ENCODE assay signal across 23 cellular contexts in genomic region chr1:202562443-202563060, GRCh38.
DNase-seq lines count a peak whose midpoint lies in the region; ATAC-seq, FAIRE-seq and TF ChIP-seq lines count a peak whose summit lies in the region.
"Had no signal": no experiment of that assay in that cellular context is flagged by ENCODE, and none has a peak within 500 bp of the region (broad histone marks: within the 10 kb centered on the region; RNA-seq: fewer than 3 reads in every experiment).

No MANE protein-coding gene starts in this region.

- no peak for TF ChIP-seq POLR2A in suprapubic skin (IDR thresholded peaks at IDR 0.05)

- 53 to 54% methylated on average over 13 of the region's 13 CpGs for WGBS in GM23248 (ENCODE audit: low coverage in 1 of 2, low lambda C conversion rate in 2 of 2, missing lambda C conversion rate in 2 of 2), 2 experiments
- WGBS in mesendoderm (ENCODE audit: extremely low coverage, insufficient coverage, low lambda C conversion rate): no CpG with 5 or more reads among the region's 13 CpGs
- 49% methylated on average over 13 of the region's 13 CpGs for WGBS in suprapubic skin

- H3K27me3 ChIP-seq in GM23248 (replicated peaks; ENCODE audit: insufficient read depth) (no peaks in the 10 kb centered on the region), astrocyte (ENCODE audit: insufficient read depth, low read length) (no peaks in the 10 kb centered on the region), mesendoderm (ENCODE audit: insufficient read depth, low read length, poor library complexity) (no peaks in the 10 kb centered on the region), suprapubic skin (no peaks in the 10 kb centered on the region)
- H3K27me3 ChIP-seq: body of pancreas, hepatocyte had no signal

- H3K4me1 ChIP-seq in GM23248 (ENCODE audit: insufficient read depth) (peaks cover 13% of the 10 kb centered on the region), astrocyte (ENCODE audit: insufficient read depth, low read length) (peaks cover 8% of the 10 kb centered on the region), mesendoderm (ENCODE audit: control insufficient read depth, low read depth, low read length) (peaks cover 4% of the 10 kb centered on the region), suprapubic skin (peaks cover 40% of the 10 kb centered on the region)
- H3K4me1 ChIP-seq: body of pancreas had no signal

- H3K9ac ChIP-seq in GM23248: no peak overlapping the region
- no peak overlapping the region for H3K9ac ChIP-seq in astrocyte (ENCODE audit: low read length)
- H3K9ac ChIP-seq in mesendoderm (ENCODE audit: low read length): no peak overlapping the region

- no peak overlapping the region; the same call in 1 of the 2 replicates for H2AFZ ChIP-seq in GM23248
- no peak overlapping the region for H2AFZ ChIP-seq in astrocyte (ENCODE audit: low read depth, low read length)
- H2AFZ ChIP-seq: hepatocyte had no signal

- no peak overlapping the region for H3K23ac ChIP-seq in mesendoderm (ENCODE audit: low read length)

- no peak for TF ChIP-seq EP300 in suprapubic skin (IDR thresholded peaks at IDR 0.05)

- no peak for ATAC-seq in GM21723 (IDR thresholded peaks at IDR 0.05; ENCODE audit: unreplicated experiment)
- no peak for ATAC-seq in HG03439 (IDR thresholded peaks at IDR 0.05; ENCODE audit: unreplicated experiment)
- no peak for ATAC-seq in HG02588 (IDR thresholded peaks at IDR 0.05; ENCODE audit: unreplicated experiment)
- ATAC-seq: body of pancreas; HepG2; stimulated activated naive CD8-positive, alpha-beta T cell treated with anti-CD3 and anti-CD28 coated beads, Interleukin-15, Interleukin-2, amounts not matched to agents 100 U/mL and 50 U/mL, for 24 hours had no signal

- H3K9me3 ChIP-seq in GM23248 (ENCODE audit: low read depth): no peaks in the 10 kb centered on the region
- H3K9me3 ChIP-seq in astrocyte (ENCODE audit: insufficient read depth, low read depth, low read length): no peaks in the 10 kb centered on the region
- H3K9me3 ChIP-seq in suprapubic skin: no peaks in the 10 kb centered on the region
- H3K9me3 ChIP-seq: body of pancreas had no signal

- DNase-seq in GM23248 (peak; percentile 34), astrocyte (ENCODE audit: low read depth) (peak; percentile 60), mesendoderm (no peak), suprapubic skin (ENCODE audit: low spot score in 2 of 2) (no peak)
- no peak for DNase-seq in stimulated activated CD4-positive, alpha-beta T cell treated with anti-CD3 and anti-CD28 coated beads, Interleukin-12 subunit alpha, Interleukin-12 subunit beta, amount 100 ng/mL, for 4 hours
- DNase-seq: activated CD4-positive, CD25-positive, alpha-beta regulatory T cell; activated naive CD4-positive, alpha-beta T cell treated with anti-CD3 and anti-CD28 coated beads, Interleukin-2, amount 10 ng/mL, durations not matched to agents 7 days and 5 days; activated T-cell treated with anti-CD3 and anti-CD28 coated beads, Interleukin-2, amount 50 U/mL, for 24 hours; body of pancreas; cortex of kidney; foreskin fibroblast; NCI-H1436; NCI-H2171 treated with DMSO at 0.1 percent for 48 hours; NCI-H526; stimulated activated naive CD8-positive, alpha-beta T cell treated with anti-CD3 and anti-CD28 coated beads, Interleukin-15, Interleukin-2, amounts not matched to agents 100 U/mL and 50 U/mL, for 24 hours; T1000 had no signal

- no peak overlapping the region for H3K56ac ChIP-seq in mesendoderm (ENCODE audit: low read length)

- H2AK5ac ChIP-seq in mesendoderm (ENCODE audit: low read length): no peak overlapping the region

- no peak overlapping the region for H4K8ac ChIP-seq in mesendoderm (ENCODE audit: low read depth, low read length)

- no peaks in the 10 kb centered on the region for H3K27me3 Mint-ChIP-seq in astrocyte (ENCODE audit: low read depth, unreplicated experiment)
- H3K27me3 Mint-ChIP-seq: activated naive CD4-positive, alpha-beta T cell treated with anti-CD3 and anti-CD28 coated beads, Interleukin-2, amount 10 ng/mL, durations not matched to agents 7 days and 5 days; activated T-cell treated with anti-CD3 and anti-CD28 coated beads, Interleukin-2, amount 50 U/mL, for 24 hours had no signal

- H3K4me2 ChIP-seq in GM23248 (ENCODE audit: unreplicated experiment): peak overlapping the region; percentile 1
- H3K4me2 ChIP-seq in astrocyte (ENCODE audit: low read length): no peak overlapping the region
- H3K4me2 ChIP-seq in mesendoderm (ENCODE audit: low read length): no peak overlapping the region
- H3K4me2 ChIP-seq: hepatocyte had no signal

- in situ Hi-C loops in GM23248 (cut with MboI): no loop called here

- no peak overlapping the region for H4K5ac ChIP-seq in mesendoderm (ENCODE audit: low read length)

- H3K36me3 Mint-ChIP-seq in astrocyte (ENCODE audit: low read depth, unreplicated experiment): peaks cover 2% of the 10 kb centered on the region

- H4K20me1 ChIP-seq in GM23248 (ENCODE audit: insufficient read depth) (no peaks in the 10 kb centered on the region), astrocyte (ENCODE audit: insufficient read depth, low read length) (no peaks in the 10 kb centered on the region)

- no peak overlapping the region for H3K4ac ChIP-seq in mesendoderm (ENCODE audit: low read depth, low read length)

- no peak overlapping the region for H3K4me3 Mint-ChIP-seq in astrocyte (ENCODE audit: unreplicated experiment)
- H3K4me3 Mint-ChIP-seq: activated naive CD4-positive, alpha-beta T cell treated with anti-CD3 and anti-CD28 coated beads, Interleukin-2, amount 10 ng/mL, durations not matched to agents 7 days and 5 days; activated T-cell treated with anti-CD3 and anti-CD28 coated beads, Interleukin-2, amount 50 U/mL, for 24 hours had no signal

- H3K4me1 Mint-ChIP-seq in astrocyte (ENCODE audit: low read depth, unreplicated experiment): peaks cover 5% of the 10 kb centered on the region

- H3K79me2 ChIP-seq in GM23248 (ENCODE audit: insufficient read depth) (no peaks in the 10 kb centered on the region), astrocyte (ENCODE audit: insufficient read depth, low read length) (no peaks in the 10 kb centered on the region), mesendoderm (ENCODE audit: control insufficient read depth, insufficient read depth, low read length) (no peaks in the 10 kb centered on the region)
- H3K79me2 ChIP-seq: hepatocyte had no signal

- H2BK15ac ChIP-seq in mesendoderm (replicated peaks; ENCODE audit: low read depth): no peak overlapping the region

- no peak overlapping the region for H2BK120ac ChIP-seq in mesendoderm (ENCODE audit: low read depth, low read length)

- H3K27ac Mint-ChIP-seq in astrocyte (ENCODE audit: unreplicated experiment): no peak overlapping the region
- H3K27ac Mint-ChIP-seq: activated naive CD4-positive, alpha-beta T cell treated with anti-CD3 and anti-CD28 coated beads, Interleukin-2, amount 10 ng/mL, durations not matched to agents 7 days and 5 days; activated T-cell treated with anti-CD3 and anti-CD28 coated beads, Interleukin-2, amount 50 U/mL, for 24 hours had no signal

- H3K27ac ChIP-seq in GM23248 (no peak overlapping the region), astrocyte (ENCODE audit: low read depth, low read length) (no peak overlapping the region), mesendoderm (ENCODE audit: low read depth, low read length) (no peak overlapping the region), suprapubic skin (peak overlapping the region; percentile 45)
- H3K27ac ChIP-seq: body of pancreas, hepatocyte, RWPE1 had no signal

- no peaks in the 10 kb centered on the region for H3K9me3 Mint-ChIP-seq in astrocyte (ENCODE audit: unreplicated experiment)
- H3K9me3 Mint-ChIP-seq: activated naive CD4-positive, alpha-beta T cell treated with anti-CD3 and anti-CD28 coated beads, Interleukin-2, amount 10 ng/mL, durations not matched to agents 7 days and 5 days; activated T-cell treated with anti-CD3 and anti-CD28 coated beads, Interleukin-2, amount 50 U/mL, for 24 hours had no signal

- H3K18ac ChIP-seq in mesendoderm (ENCODE audit: low read length): peak overlapping the region; percentile 75

- no peak for TF ChIP-seq CTCF in astrocyte (IDR thresholded peaks at IDR 0.05; ENCODE audit: insufficient read depth, low read depth, low read length)
- no peak for TF ChIP-seq CTCF in suprapubic skin (IDR thresholded peaks at IDR 0.05)

- no peaks in the 10 kb centered on the region for H3K79me1 ChIP-seq in mesendoderm (ENCODE audit: low read length)

- no peak overlapping the region for H2BK5ac ChIP-seq in mesendoderm (ENCODE audit: low read length)

- no peak for FAIRE-seq in astrocyte (lab: Jason Lieb, UNC)
- FAIRE-seq: G401.6, HepG2 had no signal

- H3K9me2 ChIP-seq in GM23248 (ENCODE audit: insufficient read depth): no peaks in the 10 kb centered on the region

- peaks cover 8% of the 10 kb centered on the region for H3F3A ChIP-seq in GM23248 (ENCODE audit: insufficient read depth)

- no peak overlapping the region for H3K4me3 ChIP-seq in GM23248
- no peak overlapping the region for H3K4me3 ChIP-seq in astrocyte (ENCODE audit: insufficient read depth, low read depth, low read length)
- H3K4me3 ChIP-seq in mesendoderm (ENCODE audit: low read length): no peak overlapping the region
- H3K4me3 ChIP-seq in suprapubic skin: no peak overlapping the region
- H3K4me3 ChIP-seq: body of pancreas, hepatocyte had no signal

- H3K36me3 ChIP-seq in GM23248 (ENCODE audit: low read depth) (no peaks in the 10 kb centered on the region), astrocyte (ENCODE audit: insufficient read depth, low read length) (no peaks in the 10 kb centered on the region), mesendoderm (ENCODE audit: control insufficient read depth, insufficient read depth, low read length) (no peaks in the 10 kb centered on the region), suprapubic skin (peaks cover 5% of the 10 kb centered on the region)

Comparison
In these comparisons a context has a peak if more than half of its experiments do, and no peak if none do; other contexts are left out.
1. DNase-seq: peak in GM23248 (single experiment) and astrocyte (single experiment); none in mesendoderm (single experiment), suprapubic skin (0 of 2) and stimulated activated CD4-positive, alpha-beta T cell treated with anti-CD3 and anti-CD28 coated beads, Interleukin-12 subunit alpha, Interleukin-12 subunit beta, amount 100 ng/mL, for 4 hours (single experiment).